11 cellular contexts compared by ENCODE assay signal in the genomic region with DNA sequence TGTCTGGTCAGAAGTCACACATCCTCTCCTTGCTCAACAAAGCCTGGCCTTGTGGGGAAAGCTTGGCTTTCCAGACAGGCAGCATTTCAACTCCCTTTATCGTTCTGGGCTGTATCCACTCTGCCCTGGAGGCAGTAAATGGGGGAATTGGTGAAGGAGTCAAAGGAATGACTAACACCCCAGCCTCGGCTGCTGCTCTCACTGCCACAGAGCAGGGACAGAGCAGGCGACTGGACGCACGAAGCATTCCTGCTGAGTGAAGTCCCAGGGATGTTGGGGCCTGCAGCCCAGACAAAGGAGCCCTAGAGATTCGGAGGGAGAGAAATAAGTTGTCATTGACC. TPM values are rescaled to one million over a fixed set of nuclear protein-coding genes. Genes with fewer than 3 reads are reported as not detected.
DNase-seq lines count a peak whose midpoint lies in the region; ATAC-seq, FAIRE-seq and TF ChIP-seq lines count a peak whose summit lies in the region.
"Had no signal": no experiment of that assay in that cellular context is flagged by ENCODE, and none has a peak within 500 bp of the region (broad histone marks: within the 10 kb centered on the region; RNA-seq: fewer than 3 reads in every experiment).

No MANE protein-coding gene starts in this region.

- H3K36me3 Mint-ChIP-seq in activated T-cell treated with anti-CD3 and anti-CD28 coated beads, Interleukin-2, amount 50 U/mL, for 72 hours (ENCODE audit: insufficient read depth in 2 of 2), result no peaks in the 10 kb centered on the region
- H3K36me3 Mint-ChIP-seq in stimulated activated effector memory CD8-positive, alpha-beta T cell treated with anti-CD3 and anti-CD28 coated beads, Interleukin-12 subunit alpha, Interleukin-12 subunit beta, amount 100 ng/mL, for 72 hours, result no peaks in the 10 kb centered on the region

- no peak for DNase-seq in activated T-cell treated with anti-CD3 and anti-CD28 coated beads, Interleukin-2, amount 50 U/mL, for 72 hours
- no peak for DNase-seq in activated T-cell treated with anti-CD3 and anti-CD28 coated beads, Interleukin-2, amount 50 U/mL, for 1 hour
- peak; percentile 86 for DNase-seq in RPMI7951 (ENCODE audit: low read depth)
- DNase-seq in foreskin fibroblast, result peak; percentile 72 to 82
- DNase-seq in stimulated activated effector memory CD8-positive, alpha-beta T cell treated with anti-CD3 and anti-CD28 coated beads, Interleukin-12 subunit alpha, Interleukin-12 subunit beta, amount 100 ng/mL, for 72 hours (ENCODE audit: low spot score in 2 of 2), result no peak
- DNase-seq in RCC 7860 (ENCODE audit: low spot score), result no peak
- no peak for DNase-seq in DMS114 treated with DMSO at 0.1 percent for 48 hours (lab: John Stamatoyannopoulos, UW; ENCODE audit: unreplicated experiment)
- DNase-seq in NCI-H2107 treated with DMSO at 0.1 percent for 48 hours (lab: John Stamatoyannopoulos, UW; ENCODE audit: unreplicated experiment), result no peak
- DNase-seq: NCI-H1092 treated with DMSO at 0.1 percent for 48 hours had no signal

- no peaks in the 10 kb centered on the region for H3K9me3 Mint-ChIP-seq in activated T-cell treated with anti-CD3 and anti-CD28 coated beads, Interleukin-2, amount 50 U/mL, for 72 hours
- H3K9me3 Mint-ChIP-seq in stimulated activated effector memory CD8-positive, alpha-beta T cell treated with anti-CD3 and anti-CD28 coated beads, Interleukin-12 subunit alpha, Interleukin-12 subunit beta, amount 100 ng/mL, for 72 hours, result no peaks in the 10 kb centered on the region

- no peak overlapping the region for H3K4me3 ChIP-seq in foreskin fibroblast (ENCODE audit: low read depth in 1 of 2, low read length in 2 of 2)
- H3K4me3 ChIP-seq: ascending aorta, pancreas had no signal

- H3K27ac Mint-ChIP-seq in activated T-cell treated with anti-CD3 and anti-CD28 coated beads, Interleukin-2, amount 50 U/mL, for 72 hours, result peak overlapping the region; percentile 45
- peak overlapping the region; percentile 88 for H3K27ac Mint-ChIP-seq in stimulated activated effector memory CD8-positive, alpha-beta T cell treated with anti-CD3 and anti-CD28 coated beads, Interleukin-12 subunit alpha, Interleukin-12 subunit beta, amount 100 ng/mL, for 72 hours

- FAIRE-seq in RCC 7860 (lab: Jason Lieb, UNC), result no peak
- FAIRE-seq: pancreas had no signal

- no peak for ATAC-seq in activated T-cell treated with anti-CD3 and anti-CD28 coated beads, Interleukin-2, amount 50 U/mL, for 72 hours (replicated peaks in 1 of 2)
- no peak for ATAC-seq in stimulated activated effector memory CD8-positive, alpha-beta T cell treated with anti-CD3 and anti-CD28 coated beads, Interleukin-12 subunit alpha, Interleukin-12 subunit beta, amount 100 ng/mL, for 72 hours

- H3K4me3 Mint-ChIP-seq in activated T-cell treated with anti-CD3 and anti-CD28 coated beads, Interleukin-2, amount 50 U/mL, for 72 hours, result peak overlapping the region; percentile 77 to 80
- peak overlapping the region; percentile 75 for H3K4me3 Mint-ChIP-seq in stimulated activated effector memory CD8-positive, alpha-beta T cell treated with anti-CD3 and anti-CD28 coated beads, Interleukin-12 subunit alpha, Interleukin-12 subunit beta, amount 100 ng/mL, for 72 hours

- no peak for TF ChIP-seq CTCF in foreskin fibroblast (IDR thresholded peaks at IDR 0.05; ENCODE audit: low read depth, low read length)

- peaks cover 25% of the 10 kb centered on the region for H3K4me1 Mint-ChIP-seq in activated T-cell treated with anti-CD3 and anti-CD28 coated beads, Interleukin-2, amount 50 U/mL, for 72 hours (ENCODE audit: low read depth)
- peaks cover 34% of the 10 kb centered on the region for H3K4me1 Mint-ChIP-seq in stimulated activated effector memory CD8-positive, alpha-beta T cell treated with anti-CD3 and anti-CD28 coated beads, Interleukin-12 subunit alpha, Interleukin-12 subunit beta, amount 100 ng/mL, for 72 hours

- H3K27me3 Mint-ChIP-seq in activated T-cell treated with anti-CD3 and anti-CD28 coated beads, Interleukin-2, amount 50 U/mL, for 72 hours (ENCODE audit: low read depth), result peaks cover 23% of the 10 kb centered on the region

RNA-seq across cellular contexts. Expression of a gene that starts 52.7 kb away (rescaled TPM):
- total RNA-seq in activated T-cell treated with anti-CD3 and anti-CD28 coated beads, Interleukin-2, amount 50 U/mL, for 72 hours, result under 1 TPM; 0.12 to 0.16 TPM
- total RNA-seq in RPMI7951 (2014; rRNA removed; shearing (Covaris generic)), result 17.4 and 28.7 TPM in 2 replicates

Comparison
In these comparisons a context has a peak if more than half of its experiments do, and no peak if none do; other contexts are left out.
1. DNase-seq: peak in RPMI7951 (single experiment) and foreskin fibroblast (2 of 2); none in activated T-cell treated with anti-CD3 and anti-CD28 coated beads, Interleukin-2, amount 50 U/mL, for 72 hours (0 of 2), activated T-cell treated with anti-CD3 and anti-CD28 coated beads, Interleukin-2, amount 50 U/mL, for 1 hour (single experiment), stimulated activated effector memory CD8-positive, alpha-beta T cell treated with anti-CD3 and anti-CD28 coated beads, Interleukin-12 subunit alpha, Interleukin-12 subunit beta, amount 100 ng/mL, for 72 hours (0 of 2), RCC 7860 (single experiment), DMS114 treated with DMSO at 0.1 percent for 48 hours (single experiment) and NCI-H2107 treated with DMSO at 0.1 percent for 48 hours (single experiment).
2. RNA of a gene that starts 52.7 kb away (total RNA-seq): 17.4 to 28.7 TPM in RPMI7951; 0.12 to 0.16 TPM in activated T-cell treated with anti-CD3 and anti-CD28 coated beads, Interleukin-2, amount 50 U/mL, for 72 hours; every median in the first group is over 10 times any median in the second.